In the genomic region with DNA sequence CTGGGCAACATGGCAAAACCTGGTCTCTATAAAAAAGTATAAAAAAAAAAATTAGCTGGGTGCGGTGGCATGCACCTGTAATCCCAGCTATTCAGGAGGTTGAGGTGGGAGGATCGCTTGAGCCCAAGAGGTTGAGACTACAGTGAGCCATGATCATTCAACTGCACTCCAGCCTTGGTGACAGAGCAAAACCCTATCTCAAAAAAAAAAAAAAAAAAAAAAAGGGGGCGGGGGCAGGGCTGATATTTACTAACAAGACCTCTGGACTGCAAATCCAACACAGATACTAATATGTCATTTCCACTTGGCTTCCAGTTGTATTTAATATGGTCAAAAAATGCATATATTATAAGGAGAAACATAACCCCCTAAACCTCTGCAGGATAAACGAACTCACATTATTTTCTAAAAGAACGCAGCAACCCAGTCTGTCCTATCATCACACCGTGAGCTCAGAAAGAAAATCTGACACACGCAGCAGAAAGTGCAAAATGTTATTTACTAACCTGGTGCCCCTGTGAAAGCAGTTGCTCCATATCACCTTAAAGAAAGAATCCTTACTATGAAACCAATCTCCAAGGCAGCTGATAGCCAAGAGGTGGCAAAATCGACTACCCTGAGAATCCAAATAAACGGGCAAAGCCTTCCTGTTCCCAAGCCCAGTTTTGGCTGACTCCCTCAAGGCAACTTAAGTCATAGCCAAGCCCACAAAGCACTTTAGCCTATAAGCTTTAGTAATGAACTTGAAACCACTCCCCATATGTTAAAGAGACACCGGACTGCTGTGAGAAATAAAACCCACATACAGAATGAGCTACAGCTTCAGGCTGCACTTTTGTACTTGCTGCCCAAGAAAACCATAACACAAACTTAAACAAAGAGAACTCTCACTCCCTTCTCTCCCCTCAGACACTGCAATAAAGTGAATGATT, we compare ENCODE assay signal across 7 cellular contexts. TPM values are rescaled to one million over a fixed set of nuclear protein-coding genes. Genes with fewer than 3 reads are reported as not detected.
DNase-seq lines count a peak whose midpoint lies in the region; ATAC-seq, FAIRE-seq and TF ChIP-seq lines count a peak whose summit lies in the region.

No MANE protein-coding gene starts in this region.

- peak; percentile 60 for ATAC-seq in GM21381 (IDR thresholded peaks at IDR 0.05; ENCODE audit: unreplicated experiment)

- H3K36me3 Mint-ChIP-seq in CD8-positive, alpha-beta memory T cell = no peaks in the 10 kb centered on the region

- H3K9me3 ChIP-seq in iPS-20b (ENCODE audit: insufficient read depth, low read depth, low read length) (no peaks in the 10 kb centered on the region), small intestine (ENCODE audit: control insufficient read depth, low read depth) (no peaks in the 10 kb centered on the region)
- no peaks in the 10 kb centered on the region for H3K9me3 ChIP-seq in CD8-positive, alpha-beta memory T cell (ENCODE audit: low read length)

- H3K4me1 ChIP-seq in iPS-20b (ENCODE audit: insufficient read depth, low read length) (peaks cover 6% of the 10 kb centered on the region), small intestine (ENCODE audit: control insufficient read depth in 2 of 2, insufficient read depth in 1 of 2, low read depth in 1 of 2, low read length in 1 of 2) (peaks cover 0 to 14% of the 10 kb centered on the region in 2 donors)
- H3K4me1 ChIP-seq in CD8-positive, alpha-beta memory T cell (ENCODE audit: insufficient read depth, low read length) = no peaks in the 10 kb centered on the region

- no peak overlapping the region for H3K9ac ChIP-seq in iPS-20b (ENCODE audit: low read depth, low read length)

- WGBS in small intestine, 3 donors = 16 to 33% (median 23%) methylated on average over 9 to 10 of the region's 10 CpGs

- peaks cover 0 to 20% of the 10 kb centered on the region in 2 donors for H3K27me3 Mint-ChIP-seq in CD8-positive, alpha-beta memory T cell

- TF ChIP-seq CTCF in astrocyte of the spinal cord (IDR thresholded peaks at IDR 0.05; ENCODE audit: low read depth, low read length) = no peak

- in situ Hi-C loops in astrocyte of the spinal cord (cut with HindIII; ENCODE audit: low sequenced_read_pairs) = no loop called here

- no peak overlapping the region for H3K27ac ChIP-seq in iPS-20b (ENCODE audit: low read length)
- H3K27ac ChIP-seq in small intestine (ENCODE audit: low read depth in 1 of 2, low read length in 1 of 2) = peak overlapping the region; percentile 62 to 90
- H3K27ac ChIP-seq in CD8-positive, alpha-beta memory T cell (ENCODE audit: low read depth, low read length) = no peak overlapping the region

- H3K36me3 ChIP-seq in iPS-20b (ENCODE audit: insufficient read depth, low read depth, low read length) (no peaks in the 10 kb centered on the region), small intestine (ENCODE audit: control insufficient read depth in 2 of 2, insufficient read depth in 2 of 2, low read length in 2 of 2) (no peaks in the 10 kb centered on the region)
- no peaks in the 10 kb centered on the region for H3K36me3 ChIP-seq in CD8-positive, alpha-beta memory T cell (ENCODE audit: insufficient read depth, low read length)

- CTCF ChIA-PET in CD8-positive, alpha-beta memory T cell (lab: Charles Lee) = interaction anchor here (0.7 to 2.7 kb wide), 7 partner anchors 7 to 157 kb away, joined by 3 to 10 read pairs (median 3); no protein-coding TSS in a partner anchor

- no peaks in the 10 kb centered on the region for H3K9me3 Mint-ChIP-seq in CD8-positive, alpha-beta memory T cell

- H3K4me3 ChIP-seq in astrocyte of the spinal cord (ENCODE audit: low read depth, low read length) (peak overlapping the region; percentile 29), iPS-20b (ENCODE audit: low read length) (peak overlapping the region; percentile 45; the same call in 1 of the 2 replicates), small intestine (ENCODE audit: low read depth in 1 of 2, low read length in 2 of 2) (peak overlapping the region in 1 of 2 donors; percentile 76)
- no peak overlapping the region for H3K4me3 ChIP-seq in CD8-positive, alpha-beta memory T cell (ENCODE audit: low read length)

- H3K4me3 Mint-ChIP-seq in CD8-positive, alpha-beta memory T cell = no peak overlapping the region

- no peaks in the 10 kb centered on the region for H3K27me3 ChIP-seq in iPS-20b (ENCODE audit: insufficient read depth, low read length)
- no peaks in the 10 kb centered on the region for H3K27me3 ChIP-seq in small intestine (ENCODE audit: control insufficient read depth in 2 of 2, insufficient read depth in 2 of 2, low read length in 2 of 2)
- no peaks in the 10 kb centered on the region for H3K27me3 ChIP-seq in CD8-positive, alpha-beta memory T cell (ENCODE audit: insufficient read depth, low read length, poor library complexity, severe bottlenecking)

- FAIRE-seq in small intestine (lab: Jason Lieb, UNC) = no peak

- POLR2A ChIA-PET in CD8-positive, alpha-beta memory T cell (lab: Charles Lee) = no interaction called here

- DNase-seq in NCI-H1048 (lab: John Stamatoyannopoulos, UW) (peak; percentile 83), astrocyte of the spinal cord (ENCODE audit: low read depth, low spot score) (peak; percentile 90), small intestine (peak; percentile 95)
- DNase-seq in activated CD4-positive, CD25-positive, alpha-beta regulatory T cell (lab: John Stamatoyannopoulos, UW) = no peak
- DNase-seq in CD8-positive, alpha-beta memory T cell = no peak

- peak overlapping the region in 2 of 8 donors; percentile 10 to 15 for H3K27ac Mint-ChIP-seq in CD8-positive, alpha-beta memory T cell

- peaks cover 5 to 16% (median 7%) of the 10 kb centered on the region in 3 donors for H3K4me1 Mint-ChIP-seq in CD8-positive, alpha-beta memory T cell

RNA-seq across cellular contexts. Expression of a gene that starts 39.3 kb away (rescaled TPM):
- polyA plus RNA-seq in small intestine = 10 to 100 TPM; 35.9 to 99.1 (median 50.9) TPM
- total RNA-seq in CD8-positive, alpha-beta memory T cell = 1 to 10 TPM in 1 of 2 experiments, under 1 TPM in 1; 0.59 to 1.3 TPM
- 14.5 TPM for polyA plus RNA-seq in CD8-positive, alpha-beta memory T cell

Comparison
In these comparisons a context has a peak if more than half of its experiments do, and no peak if none do; other contexts are left out.
1. DNase-seq: peak in NCI-H1048 (single experiment), astrocyte of the spinal cord (single experiment) and small intestine (single experiment); none in activated CD4-positive, CD25-positive, alpha-beta regulatory T cell (0 of 4) and CD8-positive, alpha-beta memory T cell (0 of 5).
2. H3K27ac ChIP-seq: peak in small intestine (2 of 2); none in iPS-20b (single experiment) and CD8-positive, alpha-beta memory T cell (single experiment).